ENCODE assay signal across 23 cellular contexts in genomic region chr17:79707441-79707850, GRCh38. TPM values are rescaled to one million over a fixed set of nuclear protein-coding genes. Genes with fewer than 3 reads are reported as not detected.
"Had no signal": no experiment of that assay in that cellular context is flagged by ENCODE, and none has a peak within 500 bp of the region (broad histone marks: within the 10 kb centered on the region; RNA-seq: fewer than 3 reads in every experiment).

No MANE protein-coding gene starts in this region.

- H3K36me3 ChIP-seq: brain microvascular endothelial cell, neural progenitor cell, pancreas, right lobe of liver, tibial artery had no signal

- H3K36me3 Mint-ChIP-seq: neural progenitor cell; stimulated activated naive B cell treated with anti-CD40 and anti-IgM and Interleukin-4, amounts not matched to agents 10 μg/mL and 1 μg/mL and 100 μg/mL, for 72 hours had no signal

- H3K9me3 Mint-ChIP-seq: activated CD8-positive, alpha-beta T cell treated with anti-CD3 and anti-CD28 coated beads for 36 hours; activated naive CD4-positive, alpha-beta T cell treated with anti-CD3 and anti-CD28 coated beads for 36 hours; activated T-cell treated with anti-CD3 and anti-CD28 coated beads, Interleukin-2, amount 50 U/mL, for 4 hours; neural progenitor cell had no signal

- H3K4me3 ChIP-seq: neural progenitor cell, pancreas, right lobe of liver, tibial artery had no signal

- FAIRE-seq: colon, keratinocyte, pancreas, TTC549 had no signal

- H3K4me1 ChIP-seq: neural progenitor cell, pancreas, right lobe of liver had no signal

- H3K27me3 ChIP-seq: brain microvascular endothelial cell, neural progenitor cell, pancreas, right lobe of liver had no signal

- H3K9me3 ChIP-seq: pancreas, right lobe of liver, tibial artery had no signal

- DNase-seq: activated CD4-positive, alpha-beta T cell treated with anti-CD3 and anti-CD28 coated beads for 48 hours; activated CD4-positive, CD25-positive, alpha-beta regulatory T cell; activated CD8-positive, alpha-beta T cell treated with anti-CD3 and anti-CD28 coated beads for 36 hours; activated naive CD4-positive, alpha-beta T cell treated with anti-CD3 and anti-CD28 coated beads for 36 hours; activated T-cell treated with anti-CD3 and anti-CD28 coated beads, Interleukin-2, amount 50 U/mL, for 4 hours; aorta; brain microvascular endothelial cell; central memory CD4-positive, alpha-beta T cell; midbrain; stimulated activated naive B cell treated with anti-CD40 and anti-IgM and Interleukin-4, amounts not matched to agents 10 μg/mL and 1 μg/mL and 100 μg/mL, for 72 hours; tibial artery had no signal

- H3K4me2 ChIP-seq: neural progenitor cell had no signal

- H3K4me3 Mint-ChIP-seq: activated CD8-positive, alpha-beta T cell treated with anti-CD3 and anti-CD28 coated beads for 36 hours; activated naive CD4-positive, alpha-beta T cell treated with anti-CD3 and anti-CD28 coated beads for 36 hours; activated T-cell treated with anti-CD3 and anti-CD28 coated beads, Interleukin-2, amount 50 U/mL, for 4 hours; neural progenitor cell had no signal

- H3K27ac ChIP-seq: brain microvascular endothelial cell, neural progenitor cell, pancreas, right lobe of liver, tibial artery had no signal

- H3K9ac ChIP-seq: neural progenitor cell had no signal

- H3K27ac Mint-ChIP-seq: activated CD8-positive, alpha-beta T cell treated with anti-CD3 and anti-CD28 coated beads for 36 hours; activated naive CD4-positive, alpha-beta T cell treated with anti-CD3 and anti-CD28 coated beads for 36 hours; neural progenitor cell; stimulated activated naive B cell treated with anti-CD40 and anti-IgM and Interleukin-4, amounts not matched to agents 10 μg/mL and 1 μg/mL and 100 μg/mL, for 72 hours had no signal

RNA-seq across cellular contexts. Expression of gene ENPP7, which starts 23.3 kb away (rescaled TPM):
- total RNA-seq: activated naive CD4-positive, alpha-beta T cell treated with anti-CD3 and anti-CD28 coated beads for 36 hours; activated T-cell treated with anti-CD3 and anti-CD28 coated beads, Interleukin-2, amount 50 U/mL, for 4 hours; aorta; epithelial cell of proximal tubule; lung microvascular endothelial cell; myocyte; pulmonary artery endothelial cell; subcutaneous adipose tissue; T-helper 2 cell treated with Interferon-gamma antibody and Interleukin-4, amounts not matched to agents 100 ng/mL and 5 ng/mL, for 36 hours had no signal
- polyA plus RNA-seq: keratinocyte had no signal
